Comparison of ENCODE assay signal across 28 cellular contexts in the genomic region with DNA sequence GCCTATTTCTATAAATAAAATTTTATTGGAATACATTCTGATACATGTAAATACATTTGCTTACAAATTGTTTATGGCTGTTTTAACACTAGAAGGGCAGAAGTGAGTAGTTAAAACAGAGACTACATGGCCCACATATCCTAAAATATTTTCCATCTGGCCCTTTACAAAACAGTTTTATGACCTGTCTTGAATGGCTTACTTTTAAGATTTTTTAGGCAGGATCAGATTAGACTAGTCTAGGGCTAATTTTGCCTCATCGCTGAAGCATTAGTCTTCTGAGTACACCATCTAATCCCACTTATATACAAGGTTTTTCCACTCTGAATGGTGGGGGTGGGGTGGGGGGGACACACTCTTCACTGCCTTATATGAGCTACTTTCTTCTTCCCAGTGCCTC.
"Had no signal": no experiment of that assay in that cellular context is flagged by ENCODE, and none has a peak within 500 bp of the region (broad histone marks: within the 10 kb centered on the region; RNA-seq: fewer than 3 reads in every experiment).

No MANE protein-coding gene starts in this region.

- H3K27me3 ChIP-seq: colonic mucosa, dorsolateral prefrontal cortex, esophagus muscularis mucosa, esophagus squamous epithelium, foreskin keratinocyte, gastrocnemius medialis, gastroesophageal sphincter, heart left ventricle, heart right ventricle had no signal

- H3K4me3 ChIP-seq: colonic mucosa, coronary artery, dorsolateral prefrontal cortex, esophagus muscularis mucosa, esophagus squamous epithelium, gastrocnemius medialis, gastroesophageal sphincter, heart left ventricle, heart right ventricle had no signal

- H3K4me1 ChIP-seq: colonic mucosa, esophagus muscularis mucosa, esophagus squamous epithelium, foreskin keratinocyte, gastrocnemius medialis, gastroesophageal sphincter, heart left ventricle had no signal

- H3K36me3 ChIP-seq: colonic mucosa, esophagus muscularis mucosa, esophagus squamous epithelium, gastrocnemius medialis, gastroesophageal sphincter, heart left ventricle, heart right ventricle had no signal

- H3K27ac Mint-ChIP-seq: dendritic cell treated with granulocyte-macrophage colony-stimulating factor and Interleukin-4, amounts not matched to agents 40 ng/mL and 50 ng/mL, for 4 days; effector memory CD8-positive, alpha-beta T cell; endodermal cell had no signal

- DNase-seq: colonic mucosa; cortex of kidney; dermis blood vessel endothelial cell; dorsolateral prefrontal cortex; effector CD4-positive, alpha-beta T cell; effector CD8-positive, alpha-beta T cell; effector memory CD4-positive, alpha-beta T cell; effector memory CD8-positive, alpha-beta T cell; endodermal cell; erythroblast; esophagus squamous epithelium; foreskin fibroblast; foreskin keratinocyte; foreskin melanocyte; gastrocnemius medialis; glutamatergic neuron; head of caudate nucleus; heart left ventricle; heart right ventricle had no signal

- H3K4me3 Mint-ChIP-seq: dendritic cell treated with granulocyte-macrophage colony-stimulating factor and Interleukin-4, amounts not matched to agents 40 ng/mL and 50 ng/mL, for 4 days; effector memory CD8-positive, alpha-beta T cell; endodermal cell had no signal

- ATAC-seq: effector memory CD8-positive, alpha-beta T cell; esophagus mucosa; foreskin keratinocyte; gastrocnemius medialis; gastroesophageal sphincter; heart left ventricle; heart right ventricle had no signal

- FAIRE-seq: colon, endothelial cell of umbilical vein, frontal cortex had no signal

- H3K27me3 Mint-ChIP-seq: dendritic cell treated with granulocyte-macrophage colony-stimulating factor and Interleukin-4, amounts not matched to agents 40 ng/mL and 50 ng/mL, for 4 days; effector memory CD8-positive, alpha-beta T cell had no signal

- H3K9me3 Mint-ChIP-seq: dendritic cell treated with granulocyte-macrophage colony-stimulating factor and Interleukin-4, amounts not matched to agents 40 ng/mL and 50 ng/mL, for 4 days; effector memory CD8-positive, alpha-beta T cell; endodermal cell had no signal

- H3K27ac ChIP-seq: colonic mucosa, coronary artery, dorsolateral prefrontal cortex, epithelial cell of prostate, esophagus muscularis mucosa, esophagus squamous epithelium, foreskin keratinocyte, gastrocnemius medialis, gastroesophageal sphincter, heart left ventricle, heart right ventricle had no signal

- H3K9me3 ChIP-seq: colonic mucosa, esophagus muscularis mucosa, esophagus squamous epithelium, gastrocnemius medialis had no signal
